Comparison of ENCODE assay signal across 2 cellular contexts in genomic region chr17:75564195-75564594, GRCh38.
TF ChIP-seq lines count a peak whose summit lies in the region.

No MANE protein-coding gene starts in this region.

TF ChIP-seq in IMR-90, 13 proteins besides CTCF, POLR2A, EP300 and RAD21:
- TF ChIP-seq RFX5 (IDR thresholded peaks at IDR 0.05; ENCODE audit: low read depth, low read length) = no peak
- no peak for TF ChIP-seq SMC3 (IDR thresholded peaks at IDR 0.05; ENCODE audit: low read depth, low read length)
- TF ChIP-seq MXI1 (IDR thresholded peaks at IDR 0.05; ENCODE audit: borderline replicate concordance, low read depth, low read length) = no peak
- TF ChIP-seq FOS (IDR thresholded peaks at IDR 0.05; ENCODE audit: low read depth, low read length) = no peak
- no peak for TF ChIP-seq CHD1 (IDR thresholded peaks at IDR 0.05; ENCODE audit: low read depth, low read length)
- TF ChIP-seq BHLHE40 (IDR thresholded peaks at IDR 0.05; ENCODE audit: low read depth, low read length) = no peak
- TF ChIP-seq CEBPB (IDR thresholded peaks at IDR 0.05; ENCODE audit: low read depth, low read length) = no peak
- no peak for TF ChIP-seq RCOR1 (IDR thresholded peaks at IDR 0.05; ENCODE audit: insufficient replicate concordance, low read length)
- TF ChIP-seq MAFK (IDR thresholded peaks at IDR 0.05; ENCODE audit: low read depth, low read length) = no peak
- TF ChIP-seq MAZ (IDR thresholded peaks at IDR 0.05; ENCODE audit: borderline replicate concordance, low read depth, low read length) = no peak
- TF ChIP-seq ELK1 (IDR thresholded peaks at IDR 0.05; ENCODE audit: borderline replicate concordance, low read depth, low read length) = no peak
- no peak for TF ChIP-seq NFE2L2 (IDR thresholded peaks at IDR 0.05; ENCODE audit: low read depth, low read length)
- no peak for TF ChIP-seq USF2 (IDR thresholded peaks at IDR 0.05; ENCODE audit: low read depth, low read length)

TF ChIP-seq in GM23338, 12 proteins besides CTCF, POLR2A, EP300 and RAD21:
- TF ChIP-seq NANOG (IDR thresholded peaks at IDR 0.05; ENCODE audit: borderline replicate concordance) (no peak), ZNF331 (CRISPR knock-in tag; IDR thresholded peaks at IDR 0.05; ENCODE audit: low read depth) (no peak), JUNB (IDR thresholded peaks at IDR 0.05; ENCODE audit: unreplicated experiment) (no peak), ETS1 (IDR thresholded peaks at IDR 0.05) (no peak), ZNF462 (CRISPR knock-in tag; IDR thresholded peaks at IDR 0.05) (no peak)
